1 cellular context compared by ENCODE assay signal in genomic region chr18:33584845-33585775, GRCh38.
TF ChIP-seq lines count a peak whose summit lies in the region.

No MANE protein-coding gene starts in this region.

TF ChIP-seq in H1, 55 proteins besides CTCF, POLR2A, EP300 and RAD21 (continued from another document):
- TF ChIP-seq USF2 (IDR thresholded peaks at IDR 0.05; ENCODE audit: low read length) (no peak), SP4 (IDR thresholded peaks at IDR 0.05; ENCODE audit: low read length) (no peak)
